11 cellular contexts compared by ENCODE assay signal in the genomic region with DNA sequence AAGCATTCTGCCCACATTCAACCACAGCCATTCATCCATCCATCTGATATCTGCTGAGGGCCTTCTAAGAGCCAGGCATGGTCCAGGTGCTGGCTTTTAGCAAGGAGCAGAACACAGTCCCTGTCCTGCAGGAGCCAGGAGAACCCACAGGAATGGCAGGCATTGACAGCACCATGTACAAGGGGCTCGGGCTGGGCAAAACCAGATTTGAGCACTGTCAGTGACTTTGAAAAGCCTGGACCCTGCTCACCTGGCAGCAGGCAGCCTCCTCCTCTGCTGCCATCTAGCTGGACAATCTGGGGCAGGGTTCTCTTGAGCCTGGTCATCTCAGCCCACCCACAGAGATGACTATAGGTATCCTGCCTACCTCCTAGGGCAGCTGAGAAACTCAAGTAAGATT.
A peak's percentile ranks its signal among the peaks of the same experiment; 100 is the strongest.
DNase-seq lines count a peak whose midpoint lies in the region; ATAC-seq and TF ChIP-seq lines count a peak whose summit lies in the region.
"Had no signal": no experiment of that assay in that cellular context is flagged by ENCODE, and none has a peak within 500 bp of the region (broad histone marks: within the 10 kb centered on the region; RNA-seq: fewer than 3 reads in every experiment).

No MANE protein-coding gene starts in this region.

- H3K36me3 ChIP-seq in RWPE2 (ENCODE audit: low read depth): no peaks in the 10 kb centered on the region
- H3K36me3 ChIP-seq in left ventricle myocardium inferior: no peaks in the 10 kb centered on the region
- no peaks in the 10 kb centered on the region for H3K36me3 ChIP-seq in rectal smooth muscle tissue (ENCODE audit: control insufficient read depth, insufficient read depth, low read length)
- H3K36me3 ChIP-seq in colonic mucosa: no peaks in the 10 kb centered on the region

- H3K4me1 ChIP-seq in RWPE2 (ENCODE audit: insufficient read depth, poor library complexity, severe bottlenecking): no peaks in the 10 kb centered on the region
- H3K4me1 ChIP-seq in left ventricle myocardium inferior: peaks cover 55% of the 10 kb centered on the region
- H3K4me1 ChIP-seq in rectal smooth muscle tissue (ENCODE audit: control insufficient read depth, insufficient read depth, low read length): peaks cover 67% of the 10 kb centered on the region
- no peaks in the 10 kb centered on the region for H3K4me1 ChIP-seq in colonic mucosa

- H3K9me3 ChIP-seq in RWPE2 (ENCODE audit: severe bottlenecking) (no peaks in the 10 kb centered on the region), left ventricle myocardium inferior (replicated peaks) (no peaks in the 10 kb centered on the region), colonic mucosa (no peaks in the 10 kb centered on the region)

- ATAC-seq in RWPE2 (ENCODE audit: low read depth): peak; percentile 55
- no peak for ATAC-seq in HG02759 (IDR thresholded peaks at IDR 0.05; ENCODE audit: unreplicated experiment)
- no peak for ATAC-seq in HG02678 (IDR thresholded peaks at IDR 0.05; ENCODE audit: unreplicated experiment)
- ATAC-seq: natural killer cell had no signal

- H3K27ac ChIP-seq in RWPE2 (ENCODE audit: poor library complexity, severe bottlenecking) (no peak overlapping the region), left ventricle myocardium inferior (replicated peaks) (no peak overlapping the region), rectal smooth muscle tissue (ENCODE audit: low read depth, low read length) (peak overlapping the region; percentile 93), colonic mucosa (no peak overlapping the region)

- no peaks in the 10 kb centered on the region for H3K27me3 ChIP-seq in RWPE2 (ENCODE audit: insufficient read depth, poor library complexity, severe bottlenecking)
- no peaks in the 10 kb centered on the region for H3K27me3 ChIP-seq in left ventricle myocardium inferior (ENCODE audit: low read depth)
- no peaks in the 10 kb centered on the region for H3K27me3 ChIP-seq in rectal smooth muscle tissue (ENCODE audit: control insufficient read depth, insufficient read depth, low read length)
- no peaks in the 10 kb centered on the region for H3K27me3 ChIP-seq in colonic mucosa

- DNase-seq in GM13976 (ENCODE audit: low spot score) (peak; percentile 53), RWPE2 (ENCODE audit: low spot score) (no peak), left ventricle myocardium inferior (no peak), colonic mucosa (no peak), T1000 (lab: John Stamatoyannopoulos, UW) (no peak)
- DNase-seq: activated CD4-positive, alpha-beta T cell treated with anti-CD3 and anti-CD28 coated beads for 4 hours; foreskin melanocyte; natural killer cell had no signal

- TF ChIP-seq CTCF in GM13976 (IDR thresholded peaks at IDR 0.05; ENCODE audit: borderline replicate concordance, control extremely low read depth, extremely low read depth, insufficient read depth, missing control alignments): no peak
- TF ChIP-seq CTCF in RWPE2 (IDR thresholded peaks at IDR 0.05; ENCODE audit: poor library complexity, severe bottlenecking): peak; percentile 37
- peak; percentile 46 for TF ChIP-seq CTCF in left ventricle myocardium inferior (IDR thresholded peaks at IDR 0.05; ENCODE audit: borderline replicate concordance)
- no peak for TF ChIP-seq CTCF in colonic mucosa (IDR thresholded peaks at IDR 0.05)

- intact Hi-C loops in left ventricle myocardium inferior (cut with micrococcal nuclease): no loop called here
- intact Hi-C loops in colonic mucosa (cut with DNase I): no loop called here

- H3K4me3 ChIP-seq in RWPE2 (ENCODE audit: severe bottlenecking) (no peak overlapping the region), left ventricle myocardium inferior (no peak overlapping the region), rectal smooth muscle tissue (ENCODE audit: low read length) (peak overlapping the region; percentile 20), colonic mucosa (no peak overlapping the region)

- H3K9ac ChIP-seq in rectal smooth muscle tissue (ENCODE audit: low read length): no peak overlapping the region
- H3K9ac ChIP-seq in colonic mucosa (ENCODE audit: low read depth in 2 of 2, low read length in 2 of 2): peak overlapping the region in 1 of 2 donors; percentile 31

- in situ Hi-C loops in GM13976 (cut with MboI; ENCODE audit: low sequenced_read_pairs, unreplicated experiment): loop anchor here (25.0 kb wide), 1 partner anchor 394 kb away; no protein-coding TSS in a partner anchor

Comparison
In these comparisons a context has a peak if more than half of its experiments do, and no peak if none do; other contexts are left out.
1. CTCF ChIP-seq: peak in RWPE2 (single experiment) and left ventricle myocardium inferior (single experiment); none in GM13976 (single experiment) and colonic mucosa (single experiment).